ENCODE assay signal across 3 cellular contexts in the genomic region with DNA sequence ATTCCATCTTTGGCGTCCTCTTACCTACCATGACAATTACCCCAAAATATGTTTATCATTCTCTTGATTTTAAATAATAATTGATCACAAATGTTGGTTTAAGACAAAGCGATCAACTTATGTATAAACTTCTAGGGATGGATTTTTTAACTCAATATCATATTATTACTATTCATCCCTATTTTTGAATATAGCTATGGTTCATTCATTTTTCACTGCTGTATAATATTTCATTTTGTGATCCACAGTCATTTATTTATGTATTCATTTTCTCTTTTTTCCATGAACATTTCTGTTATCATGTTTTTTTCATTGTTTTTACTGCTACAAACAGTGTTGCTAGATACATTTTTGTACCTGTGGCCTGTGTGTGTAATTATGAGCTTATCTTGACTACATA.
TF ChIP-seq lines count a peak whose summit lies in the region.

No MANE protein-coding gene starts in this region.

TF ChIP-seq in A549, 52 proteins besides CTCF, POLR2A, EP300 and RAD21:
- TF ChIP-seq MAFK (IDR thresholded peaks at IDR 0.05; ENCODE audit: partially characterized antibody), result no peak
- TF ChIP-seq FOXS1 (CRISPR knock-in tag; IDR thresholded peaks at IDR 0.05), result no peak
- TF ChIP-seq RARB (CRISPR knock-in tag; IDR thresholded peaks at IDR 0.05), result no peak
- TF ChIP-seq, protein P1, sequence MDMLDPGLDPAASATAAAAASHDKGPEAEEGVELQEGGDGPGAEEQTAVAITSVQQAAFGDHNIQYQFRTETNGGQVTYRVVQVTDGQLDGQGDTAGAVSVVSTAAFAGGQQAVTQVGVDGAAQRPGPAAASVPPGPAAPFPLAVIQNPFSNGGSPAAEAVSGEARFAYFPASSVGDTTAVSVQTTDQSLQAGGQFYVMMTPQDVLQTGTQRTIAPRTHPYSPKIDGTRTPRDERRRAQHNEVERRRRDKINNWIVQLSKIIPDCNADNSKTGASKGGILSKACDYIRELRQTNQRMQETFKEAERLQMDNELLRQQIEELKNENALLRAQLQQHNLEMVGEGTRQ (IDR thresholded peaks at IDR 0.05), result no peak
- no peak for TF ChIP-seq TP53 (CRISPR knock-in tag; IDR thresholded peaks at IDR 0.05)
- TF ChIP-seq KDM1A (IDR thresholded peaks at IDR 0.05; ENCODE audit: low read depth), result 0 out of 2 replicates have a peak, but pooled peaks have one; percentile 43
- no peak for TF ChIP-seq SREBF2 (IDR thresholded peaks at IDR 0.05)
- no peak for TF ChIP-seq FOSB (CRISPR knock-in tag; IDR thresholded peaks at IDR 0.05)
- TF ChIP-seq CHD4 (IDR thresholded peaks at IDR 0.05; ENCODE audit: borderline replicate concordance), result peak; percentile 76; the same call in 1 of the 2 replicates
- no peak for TF ChIP-seq MAZ (IDR thresholded peaks at IDR 0.05; ENCODE audit: borderline replicate concordance, low read depth, low read length)
- TF ChIP-seq RNF2 (IDR thresholded peaks at IDR 0.05; ENCODE audit: borderline replicate concordance, low read depth), result no peak
- TF ChIP-seq HEYL (CRISPR knock-in tag; IDR thresholded peaks at IDR 0.05), result no peak
- TF ChIP-seq ZNF302 (CRISPR knock-in tag; IDR thresholded peaks at IDR 0.05), result no peak
- TF ChIP-seq NPAS2 (CRISPR knock-in tag; IDR thresholded peaks at IDR 0.05; ENCODE audit: borderline replicate concordance), result no peak
- peak; percentile 62; the same call in 1 of the 2 replicates for TF ChIP-seq HDAC2 (IDR thresholded peaks at IDR 0.05)

TF ChIP-seq in HEK293, 187 proteins besides CTCF, POLR2A, EP300 and RAD21 (continued from another document):
- TF ChIP-seq, protein P2, sequence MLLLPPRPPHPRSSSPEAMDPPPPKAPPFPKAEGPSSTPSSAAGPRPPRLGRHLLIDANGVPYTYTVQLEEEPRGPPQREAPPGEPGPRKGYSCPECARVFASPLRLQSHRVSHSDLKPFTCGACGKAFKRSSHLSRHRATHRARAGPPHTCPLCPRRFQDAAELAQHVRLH (tag by site-specific recombination; IDR thresholded peaks at IDR 0.05), result peak; percentile 41; the same call in 1 of the 2 replicates
- TF ChIP-seq ELK4 (IDR thresholded peaks at IDR 0.05; ENCODE audit: borderline replicate concordance, low read depth, low read length) (no peak), ZBTB20 (tag by site-specific recombination; IDR thresholded peaks at IDR 0.05) (no peak), ZNF146 (tag by site-specific recombination; IDR thresholded peaks at IDR 0.05) (peak; percentile 85), KLF1 (tag by site-specific recombination; IDR thresholded peaks at IDR 0.05) (no peak), MZF1 (tag by site-specific recombination; IDR thresholded peaks at IDR 0.05; ENCODE audit: borderline replicate concordance) (no peak), ZNF560 (tag by site-specific recombination; IDR thresholded peaks at IDR 0.05; ENCODE audit: borderline replicate concordance) (no peak), ZNF639 (tag by site-specific recombination; IDR thresholded peaks at IDR 0.05) (no peak), ZNF561 (tag by site-specific recombination; IDR thresholded peaks at IDR 0.05; ENCODE audit: borderline replicate concordance) (no peak), TCF7L2 (IDR thresholded peaks at IDR 0.05; ENCODE audit: borderline replicate concordance, low read depth, low read length) (no peak)
- TF ChIP-seq, protein P3, sequence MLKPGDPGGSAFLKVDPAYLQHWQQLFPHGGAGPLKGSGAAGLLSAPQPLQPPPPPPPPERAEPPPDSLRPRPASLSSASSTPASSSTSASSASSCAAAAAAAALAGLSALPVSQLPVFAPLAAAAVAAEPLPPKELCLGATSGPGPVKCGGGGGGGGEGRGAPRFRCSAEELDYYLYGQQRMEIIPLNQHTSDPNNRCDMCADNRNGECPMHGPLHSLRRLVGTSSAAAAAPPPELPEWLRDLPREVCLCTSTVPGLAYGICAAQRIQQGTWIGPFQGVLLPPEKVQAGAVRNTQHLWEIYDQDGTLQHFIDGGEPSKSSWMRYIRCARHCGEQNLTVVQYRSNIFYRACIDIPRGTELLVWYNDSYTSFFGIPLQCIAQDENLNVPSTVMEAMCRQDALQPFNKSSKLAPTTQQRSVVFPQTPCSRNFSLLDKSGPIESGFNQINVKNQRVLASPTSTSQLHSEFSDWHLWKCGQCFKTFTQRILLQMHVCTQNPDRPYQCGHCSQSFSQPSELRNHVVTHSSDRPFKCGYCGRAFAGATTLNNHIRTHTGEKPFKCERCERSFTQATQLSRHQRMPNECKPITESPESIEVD (tag by site-specific recombination; IDR thresholded peaks at IDR 0.05), result no peak

TF ChIP-seq in K562, 482 proteins besides CTCF, POLR2A, EP300 and RAD21:
- 0 out of 2 replicates have a peak, but pooled peaks have one; percentile 16 for TF ChIP-seq ZNF507 (tag; conservative IDR thresholded peaks at IDR 0.05)
- TF ChIP-seq JUND (IDR thresholded peaks at IDR 0.05; ENCODE audit: borderline replicate concordance, low read depth, low read length), result no peak
- TF ChIP-seq JUND (tag; IDR thresholded peaks at IDR 0.05; ENCODE audit: borderline replicate concordance, low read depth, low read length), result no peak
- TF ChIP-seq ZNF146 (CRISPR knock-in tag; IDR thresholded peaks at IDR 0.05; ENCODE audit: unreplicated experiment), result peak; percentile 79
- 0 out of 2 replicates have a peak, but pooled peaks have one; percentile 0 for TF ChIP-seq ZKSCAN8 (CRISPR knock-in tag; IDR thresholded peaks at IDR 0.05)
- TF ChIP-seq ADNP (tag; IDR thresholded peaks at IDR 0.05), result 0 out of 2 replicates have a peak, but pooled peaks have one; percentile 40
- no peak for TF ChIP-seq TARDBP (IDR thresholded peaks at IDR 0.05)
- TF ChIP-seq, protein P4, sequence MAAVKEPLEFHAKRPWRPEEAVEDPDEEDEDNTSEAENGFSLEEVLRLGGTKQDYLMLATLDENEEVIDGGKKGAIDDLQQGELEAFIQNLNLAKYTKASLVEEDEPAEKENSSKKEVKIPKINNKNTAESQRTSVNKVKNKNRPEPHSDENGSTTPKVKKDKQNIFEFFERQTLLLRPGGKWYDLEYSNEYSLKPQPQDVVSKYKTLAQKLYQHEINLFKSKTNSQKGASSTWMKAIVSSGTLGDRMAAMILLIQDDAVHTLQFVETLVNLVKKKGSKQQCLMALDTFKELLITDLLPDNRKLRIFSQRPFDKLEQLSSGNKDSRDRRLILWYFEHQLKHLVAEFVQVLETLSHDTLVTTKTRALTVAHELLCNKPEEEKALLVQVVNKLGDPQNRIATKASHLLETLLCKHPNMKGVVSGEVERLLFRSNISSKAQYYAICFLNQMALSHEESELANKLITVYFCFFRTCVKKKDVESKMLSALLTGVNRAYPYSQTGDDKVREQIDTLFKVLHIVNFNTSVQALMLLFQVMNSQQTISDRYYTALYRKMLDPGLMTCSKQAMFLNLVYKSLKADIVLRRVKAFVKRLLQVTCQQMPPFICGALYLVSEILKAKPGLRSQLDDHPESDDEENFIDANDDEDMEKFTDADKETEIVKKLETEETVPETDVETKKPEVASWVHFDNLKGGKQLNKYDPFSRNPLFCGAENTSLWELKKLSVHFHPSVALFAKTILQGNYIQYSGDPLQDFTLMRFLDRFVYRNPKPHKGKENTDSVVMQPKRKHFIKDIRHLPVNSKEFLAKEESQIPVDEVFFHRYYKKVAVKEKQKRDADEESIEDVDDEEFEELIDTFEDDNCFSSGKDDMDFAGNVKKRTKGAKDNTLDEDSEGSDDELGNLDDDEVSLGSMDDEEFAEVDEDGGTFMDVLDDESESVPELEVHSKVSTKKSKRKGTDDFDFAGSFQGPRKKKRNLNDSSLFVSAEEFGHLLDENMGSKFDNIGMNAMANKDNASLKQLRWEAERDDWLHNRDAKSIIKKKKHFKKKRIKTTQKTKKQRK (IDR thresholded peaks at IDR 0.05; ENCODE audit: borderline replicate concordance, low read depth, low read length), result no peak
- TF ChIP-seq HDAC2 (IDR thresholded peaks at IDR 0.05), result no peak
- TF ChIP-seq ZBTB17 (CRISPR knock-in tag; IDR thresholded peaks at IDR 0.05), result no peak
- peak; percentile 70 for TF ChIP-seq RBM25 (IDR thresholded peaks at IDR 0.05; ENCODE audit: low read depth, low read length, severe bottlenecking)
- TF ChIP-seq SIN3B (IDR thresholded peaks at IDR 0.05; ENCODE audit: low read depth), result no peak
TF ChIP-seq in K562: peak in this region for 5.
